ENCODE assay signal across 8 cellular contexts in the genomic region with DNA sequence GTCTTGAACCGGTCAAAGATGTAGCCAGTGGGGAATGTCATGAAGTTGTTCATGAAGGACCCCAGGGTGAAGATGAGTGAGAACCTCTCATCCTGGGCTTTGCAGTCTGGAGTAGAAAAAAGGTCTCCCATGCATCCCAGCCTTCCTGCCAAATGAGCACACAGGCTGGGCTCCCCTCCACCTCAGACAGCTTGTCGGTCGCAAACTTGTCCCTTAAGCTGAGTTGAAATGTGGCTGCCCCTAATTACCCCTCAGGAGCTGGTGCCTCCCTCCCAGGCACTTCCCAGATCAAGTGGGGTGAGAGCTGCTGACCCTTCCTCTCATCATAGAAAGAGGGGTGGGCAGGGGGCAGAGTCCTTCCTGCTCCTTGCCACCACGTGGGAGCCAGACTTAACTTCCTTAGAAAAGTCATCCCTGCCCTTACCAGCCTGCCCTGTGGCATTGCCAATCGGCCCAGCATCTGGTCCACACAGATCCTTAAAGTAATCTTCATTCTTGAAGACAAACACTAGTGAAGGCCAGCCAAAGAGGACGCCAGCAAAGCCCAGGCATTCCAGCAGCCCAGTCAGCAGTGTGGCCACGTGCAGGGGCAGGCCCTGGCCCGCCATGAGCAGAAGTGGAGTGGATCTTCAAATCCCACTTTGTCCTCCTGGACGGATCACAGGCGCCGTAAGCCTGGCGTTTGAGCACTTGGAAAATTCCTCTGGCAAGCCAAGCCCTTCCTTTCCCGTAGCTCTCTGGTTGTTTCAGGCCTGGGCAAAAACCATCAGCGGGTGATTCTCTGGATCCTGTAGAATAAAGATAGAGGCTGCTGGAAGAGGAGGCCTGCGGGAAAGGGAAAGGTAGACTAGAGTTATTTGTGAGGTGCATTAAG. TPM values are rescaled to one million over a fixed set of nuclear protein-coding genes. Genes with fewer than 3 reads are reported as not detected.
DNase-seq lines count a peak whose midpoint lies in the region; ATAC-seq and TF ChIP-seq lines count a peak whose summit lies in the region.

No MANE protein-coding gene starts in this region.

- ATAC-seq in PC-3 (no peak), GM19463 (IDR thresholded peaks at IDR 0.05; ENCODE audit: unreplicated experiment) (no peak), GM18858 (IDR thresholded peaks at IDR 0.05; ENCODE audit: unreplicated experiment) (no peak)

- no peaks in the 10 kb centered on the region for H3K9me2 ChIP-seq in PC-3 (replicated peaks; ENCODE audit: low read length)

- H2AFZ ChIP-seq in PC-3 (ENCODE audit: low read length), result no peak overlapping the region

- no peaks in the 10 kb centered on the region for H3F3A ChIP-seq in PC-3 (ENCODE audit: low read length, unreplicated experiment)

- H2BK15ac ChIP-seq in mesendoderm (replicated peaks; ENCODE audit: low read depth), result no peak overlapping the region

- CTCF ChIA-PET in PC-3 (lab: Charles Lee), result no interaction called here

- H2BK5ac ChIP-seq in mesendoderm (ENCODE audit: low read length), result no peak overlapping the region

- DNase-seq in AG10803 (ENCODE audit: low read depth) (peak; percentile 81), PC-3 (no peak), coronary artery (ENCODE audit: low spot score) (peak; percentile 88), mesendoderm (no peak), ureter (ENCODE audit: low spot score) (peak; percentile 56), NCI-H146 treated with DMSO at 0.1 percent for 48 hours (lab: John Stamatoyannopoulos, UW; ENCODE audit: unreplicated experiment) (no peak)

- no peak overlapping the region for H3K18ac ChIP-seq in mesendoderm (ENCODE audit: low read length)

- peaks cover 15% of the 10 kb centered on the region for H3K79me2 ChIP-seq in PC-3 (ENCODE audit: low read length)
- H3K79me2 ChIP-seq in mesendoderm (ENCODE audit: control insufficient read depth, insufficient read depth, low read length), result no peaks in the 10 kb centered on the region

- no peak overlapping the region for H3K4ac ChIP-seq in mesendoderm (ENCODE audit: low read depth, low read length)

- H2BK120ac ChIP-seq in mesendoderm (ENCODE audit: low read depth, low read length), result no peak overlapping the region

- H3K4me3 ChIP-seq in AG10803 (ENCODE audit: low read length) (no peak overlapping the region), PC-3 (ENCODE audit: low read length) (peak overlapping the region; percentile 62), coronary artery (peak overlapping the region; percentile 80), mesendoderm (ENCODE audit: low read length) (no peak overlapping the region)

- H3K23ac ChIP-seq in mesendoderm (ENCODE audit: low read length), result no peak overlapping the region

- H3K27ac ChIP-seq in PC-3 (ENCODE audit: low read length), result peak overlapping the region; percentile 92
- H3K27ac ChIP-seq in coronary artery, result peak overlapping the region; percentile 91 to 99
- no peak overlapping the region for H3K27ac ChIP-seq in mesendoderm (ENCODE audit: low read depth, low read length)

- no peaks in the 10 kb centered on the region for H3K27me3 ChIP-seq in PC-3 (ENCODE audit: low read length)
- H3K27me3 ChIP-seq in mesendoderm (ENCODE audit: insufficient read depth, low read length, poor library complexity), result no peaks in the 10 kb centered on the region

- H4K20me1 ChIP-seq in PC-3 (ENCODE audit: low read length), result no peaks in the 10 kb centered on the region

- peaks cover 43% of the 10 kb centered on the region for H3K4me1 ChIP-seq in PC-3 (ENCODE audit: insufficient read depth, low read length)
- peaks cover 9% of the 10 kb centered on the region for H3K4me1 ChIP-seq in mesendoderm (ENCODE audit: control insufficient read depth, low read depth, low read length)

- H3K79me1 ChIP-seq in mesendoderm (ENCODE audit: low read length), result no peaks in the 10 kb centered on the region

- H3K9ac ChIP-seq in PC-3 (ENCODE audit: low read length), result peak overlapping the region; percentile 84
- no peak overlapping the region for H3K9ac ChIP-seq in mesendoderm (ENCODE audit: low read length)

- H2AK5ac ChIP-seq in mesendoderm (ENCODE audit: low read length), result no peak overlapping the region

- POLR2A ChIA-PET in PC-3 (lab: Charles Lee; ENCODE audit: unreplicated experiment), result interaction anchor here (0.5 kb wide), 1 partner anchor 20 kb away, joined by 6 read pairs; no protein-coding TSS in a partner anchor

- TF ChIP-seq CTCF in AG10803 (conservative IDR thresholded peaks at IDR 0.05; ENCODE audit: low read length) (no peak), PC-3 (conservative IDR thresholded peaks at IDR 0.05; ENCODE audit: low read depth, low read length) (no peak), coronary artery (IDR thresholded peaks at IDR 0.05) (no peak)

- H4K8ac ChIP-seq in mesendoderm (ENCODE audit: low read depth, low read length), result no peak overlapping the region

- H3K36me3 ChIP-seq in PC-3 (ENCODE audit: low read depth, low read length) (no peaks in the 10 kb centered on the region), mesendoderm (ENCODE audit: control insufficient read depth, insufficient read depth, low read length) (peaks cover 2% of the 10 kb centered on the region)

- peak overlapping the region; percentile 58 for H3K56ac ChIP-seq in mesendoderm (ENCODE audit: low read length)

- BruUV-seq in PC-3 (replicated peaks; lab: Mats Ljungman, UMichigan), result TSS peak; percentile 47

- H4K5ac ChIP-seq in mesendoderm (ENCODE audit: low read length), result no peak overlapping the region

- WGBS in mesendoderm (ENCODE audit: extremely low coverage, insufficient coverage, low lambda C conversion rate), result no CpG with 5 or more reads among the region's 15 CpGs

- intact Hi-C loops in PC-3 (cut with micrococcal nuclease), result no loop called here

- H3K4me2 ChIP-seq in PC-3 (ENCODE audit: low read length) (peak overlapping the region; percentile 71), mesendoderm (ENCODE audit: low read length) (no peak overlapping the region)

- no peaks in the 10 kb centered on the region for H3K9me3 ChIP-seq in PC-3 (ENCODE audit: low read length)

RNA-seq across cellular contexts. Expression of gene SLC43A3, which starts 1.1 kb away (rescaled TPM):
- total RNA-seq in PC-3 (2014; rRNA removed) (31.3 and 35.0 TPM in 2 replicates), ureter (27.2 TPM)
- 28.3 TPM for polyA plus RNA-seq in mesendoderm (2013, experiment 1 of 2)
- polyA plus RNA-seq in mesendoderm (2013, experiment 2 of 2), result 29.2 TPM

RNA-seq across cellular contexts. Expression of gene RTN4RL2, which starts 34.5 kb away (rescaled TPM):
- total RNA-seq in PC-3 (2014; rRNA removed) (3.5 and 6.5 TPM in 2 replicates), ureter (1.5 TPM)
- 4.2 TPM for polyA plus RNA-seq in mesendoderm (2013, experiment 1 of 2)
- 4.5 TPM for polyA plus RNA-seq in mesendoderm (2013, experiment 2 of 2)

RNA-seq across cellular contexts. Expression of gene PRG2, which starts 35.4 kb away (rescaled TPM):
- total RNA-seq in PC-3 (2014; rRNA removed) (not detected in 2 replicates), ureter (0.55 TPM)
- 0.13 TPM for polyA plus RNA-seq in mesendoderm (2013, experiment 1 of 2)
- polyA plus RNA-seq in mesendoderm (2013, experiment 2 of 2), result 0.08 TPM

RNA-seq across cellular contexts. Expression of gene PRG3, which starts 44.9 kb away (rescaled TPM):
- total RNA-seq in PC-3 (2014; rRNA removed) (not detected in 2 replicates), ureter (not detected)
- polyA plus RNA-seq in mesendoderm (2013, experiment 1 of 2), result not detected
- polyA plus RNA-seq in mesendoderm (2013, experiment 2 of 2), result not detected

Comparison
In these comparisons a context has a peak if more than half of its experiments do, and no peak if none do; other contexts are left out.
1. DNase-seq: peak in AG10803 (single experiment), coronary artery (single experiment) and ureter (single experiment); none in PC-3 (single experiment), mesendoderm (single experiment) and NCI-H146 treated with DMSO at 0.1 percent for 48 hours (single experiment).
2. H3K4me3 ChIP-seq: peak in PC-3 (single experiment) and coronary artery (single experiment); none in AG10803 (single experiment) and mesendoderm (single experiment).